Comparison of ENCODE assay signal across 13 cellular contexts in the genomic region with DNA sequence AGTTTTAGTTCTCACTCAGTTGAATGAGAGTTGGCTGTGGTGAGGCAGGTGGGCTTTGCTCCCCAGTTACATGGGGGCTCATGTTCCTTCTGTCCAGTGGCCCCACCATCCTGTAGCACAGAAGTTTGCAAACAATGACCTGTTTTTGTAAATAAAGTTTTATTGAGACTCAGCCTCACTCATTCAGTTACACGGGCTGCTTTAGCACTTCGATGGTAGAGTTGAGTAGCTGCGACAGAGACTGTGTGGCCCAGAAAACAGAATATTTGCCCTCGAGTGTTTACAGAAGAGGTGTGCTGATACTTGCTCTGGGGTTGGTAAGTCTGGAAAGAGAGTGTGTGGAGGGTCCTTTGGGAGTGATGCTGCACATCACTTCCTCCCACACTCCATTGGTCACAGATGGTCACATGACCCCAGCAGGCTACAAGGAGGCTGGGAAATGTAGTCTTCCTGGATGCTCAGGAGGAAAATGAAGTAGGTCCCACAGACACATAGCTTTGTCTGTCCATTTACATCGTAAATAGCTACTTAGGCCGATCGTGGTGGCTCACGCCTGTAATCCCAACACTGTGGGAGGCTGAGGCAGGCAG. TPM values are rescaled to one million over a fixed set of nuclear protein-coding genes. Genes with fewer than 3 reads are reported as not detected.
DNase-seq lines count a peak whose midpoint lies in the region; ATAC-seq and TF ChIP-seq lines count a peak whose summit lies in the region.
"Had no signal": no experiment of that assay in that cellular context is flagged by ENCODE, and none has a peak within 500 bp of the region (broad histone marks: within the 10 kb centered on the region; RNA-seq: fewer than 3 reads in every experiment).

No MANE protein-coding gene starts in this region.

- H3K27ac ChIP-seq in body of pancreas: no peak overlapping the region
- H3K27ac ChIP-seq: left lung, thoracic aorta had no signal

- WGBS in body of pancreas, 2 donors: 73 to 79% methylated on average over 8 of the region's 8 CpGs

- H3K4me3 ChIP-seq in body of pancreas: no peak overlapping the region
- H3K4me3 ChIP-seq: left lung, thoracic aorta had no signal

- no TSS peak for BruUV-seq in MCF 10A (replicated peaks; lab: Mats Ljungman, UMichigan)

- no peaks in the 10 kb centered on the region for H3K27me3 ChIP-seq in body of pancreas

- no peaks in the 10 kb centered on the region for H3K36me3 Mint-ChIP-seq in MCF 10A (ENCODE audit: insufficient read depth, unreplicated experiment)

- POLR2A ChIA-PET in MCF 10A (lab: Yijun Ruan, JAX): interaction anchor here (1.5 to 2.4 kb wide), 2 partner anchors 12 to 95 kb away, joined by 3 to 14 read pairs; no protein-coding TSS in a partner anchor

- no peaks in the 10 kb centered on the region for H3K4me1 ChIP-seq in body of pancreas
- H3K4me1 ChIP-seq: left lung had no signal

- peaks cover 21% of the 10 kb centered on the region for H3K4me1 Mint-ChIP-seq in MCF 10A (ENCODE audit: insufficient read depth, unreplicated experiment)

- ATAC-seq in GM19324 (IDR thresholded peaks at IDR 0.05; ENCODE audit: low FRiP score, unreplicated experiment) (no peak), body of pancreas (no peak)
- ATAC-seq: left lung had no signal

- no peaks in the 10 kb centered on the region for H3K9me3 Mint-ChIP-seq in MCF 10A (ENCODE audit: unreplicated experiment)

- intact Hi-C loops in MCF 10A (cut with micrococcal nuclease) (no loop called here), body of pancreas (cut with DNase I) (no loop called here)

- peak; percentile 71 for DNase-seq in COLO829 (ENCODE audit: low spot score)
- peak; percentile 21 for DNase-seq in H4 (ENCODE audit: low spot score)
- DNase-seq in RKO (ENCODE audit: low spot score): peak; percentile 27
- peak; percentile 19 for DNase-seq in iPS DF 4.7 (ENCODE audit: extremely low read depth, low spot score)
- no peak for DNase-seq in foreskin melanocyte
- no peak for DNase-seq in MCF 10A (ENCODE audit: unreplicated experiment)
- DNase-seq in body of pancreas: no peak
- DNase-seq: NCI-H187 had no signal

- no peak overlapping the region for H3K4me3 Mint-ChIP-seq in MCF 10A (ENCODE audit: unreplicated experiment)

- no peaks in the 10 kb centered on the region for H3K9me3 ChIP-seq in body of pancreas

- CTCF ChIA-PET in MCF 10A (lab: Yijun Ruan, JAX): interaction anchor here (0.5 to 5.8 kb wide), 3 partner anchors 16 to 195 kb away, joined by 3 to 46 read pairs (median 5); no protein-coding TSS in a partner anchor

- H3K27me3 Mint-ChIP-seq in MCF 10A (ENCODE audit: insufficient read depth, unreplicated experiment): no peaks in the 10 kb centered on the region

- no peak for TF ChIP-seq POLR2A in body of pancreas (IDR thresholded peaks at IDR 0.05)

- no peaks in the 10 kb centered on the region for H3K36me3 ChIP-seq in body of pancreas (replicated peaks in 1 of 2; ENCODE audit: insufficient read depth in 1 of 2, low read depth in 2 of 2)
- H3K36me3 ChIP-seq: left lung, thoracic aorta had no signal

- TF ChIP-seq CTCF in MCF 10A (IDR thresholded peaks at IDR 0.05; ENCODE audit: unreplicated experiment): no peak
- no peak for TF ChIP-seq CTCF in body of pancreas (IDR thresholded peaks at IDR 0.05)

- H3K27ac Mint-ChIP-seq in MCF 10A (ENCODE audit: low read depth, unreplicated experiment): no peak overlapping the region

RNA-seq across cellular contexts. Expression of a gene that starts 34.6 kb away (rescaled TPM):
- total RNA-seq in H4 (2014; rRNA removed; shearing (Covaris generic)): 12.9 and 17.7 TPM in 2 replicates
- 17.6 and 28.7 TPM in 2 replicates for total RNA-seq in MCF 10A (2022)
- 10 to 100 TPM in 1 of 2 donors, 1 to 10 TPM in 1; 7.6 to 15.8 TPM for total RNA-seq in body of pancreas

RNA-seq across cellular contexts. Expression of a gene that starts 37.7 kb away (rescaled TPM):
- not detected in 2 replicates for total RNA-seq in H4 (2014; rRNA removed; shearing (Covaris generic))
- total RNA-seq in MCF 10A (2022): not detected in 2 replicates
- not detected for total RNA-seq in body of pancreas
- total RNA-seq: astrocyte, left lung, osteoblast, thoracic aorta had no signal

Comparison
In these comparisons a context has a peak if more than half of its experiments do, and no peak if none do; other contexts are left out.
1. DNase-seq: peak in COLO829 (single experiment), H4 (single experiment), RKO (single experiment) and iPS DF 4.7 (single experiment); none in foreskin melanocyte (single experiment), MCF 10A (single experiment) and body of pancreas (0 of 4).